ENCODE assay signal across 8 cellular contexts in genomic region chr11:71086687-71087258, GRCh38.
A peak's percentile ranks its signal among the peaks of the same experiment; 100 is the strongest.
DNase-seq lines count a peak whose midpoint lies in the region; ATAC-seq and TF ChIP-seq lines count a peak whose summit lies in the region.

No MANE protein-coding gene starts in this region.

- no peak for ATAC-seq in activated T-cell treated with anti-CD3 and anti-CD28 coated beads, Interleukin-2, amount 50 U/mL, for 4 hours
- no peak for ATAC-seq in HG02870 (IDR thresholded peaks at IDR 0.05; ENCODE audit: unreplicated experiment)
- ATAC-seq in GM19463 (IDR thresholded peaks at IDR 0.05; ENCODE audit: unreplicated experiment) = no peak

- DNase-seq in activated T-cell treated with anti-CD3 and anti-CD28 coated beads for 48 hours (ENCODE audit: low read depth) (peak; percentile 6), NCI-H2107 (lab: John Stamatoyannopoulos, UW) (peak; percentile 35), T47D (ENCODE audit: low read depth in 1 of 2, low spot score in 1 of 2) (peak; percentile 66)
- DNase-seq in activated T-cell treated with anti-CD3 and anti-CD28 coated beads, Interleukin-2, amount 50 U/mL, for 4 hours = no peak
- DNase-seq in activated CD8-positive, alpha-beta memory T cell treated with anti-CD3 and anti-CD28 coated beads for 24 hours = no peak

- no peaks in the 10 kb centered on the region for H3K9me3 Mint-ChIP-seq in activated T-cell treated with anti-CD3 and anti-CD28 coated beads, Interleukin-2, amount 50 U/mL, for 4 hours

- TF ChIP-seq RAD21 in neural cell (conservative IDR thresholded peaks at IDR 0.05) = peak; percentile 83

- in situ Hi-C loops in T47D (cut with HindIII; ENCODE audit: low pct_unique_long_range_greater_than_20kb, low sequenced_read_pairs) = no loop called here

- H4K20me1 ChIP-seq in neural cell (ENCODE audit: insufficient read depth) = no peaks in the 10 kb centered on the region

- TF ChIP-seq EP300 in neural cell (conservative IDR thresholded peaks at IDR 0.05; ENCODE audit: poor library complexity, severe bottlenecking) = no peak

- no peak overlapping the region for H3K4me3 Mint-ChIP-seq in activated T-cell treated with anti-CD3 and anti-CD28 coated beads, Interleukin-2, amount 50 U/mL, for 4 hours

- H3K9me3 ChIP-seq in neural cell (ENCODE audit: low read length) = no peaks in the 10 kb centered on the region

- no peak overlapping the region for H3K4me2 ChIP-seq in neural cell (ENCODE audit: low read length)

- no peak overlapping the region for H2AFZ ChIP-seq in neural cell (ENCODE audit: low read depth, low read length)

- H3K27me3 Mint-ChIP-seq in activated T-cell treated with anti-CD3 and anti-CD28 coated beads, Interleukin-2, amount 50 U/mL, for 4 hours (ENCODE audit: low read depth) = peaks cover 5% of the 10 kb centered on the region

- H3K9ac ChIP-seq in neural cell (ENCODE audit: low read length) = no peak overlapping the region

- H3K79me2 ChIP-seq in neural cell (replicated peaks; ENCODE audit: insufficient read depth, low read length) = no peaks in the 10 kb centered on the region

- H3K27me3 ChIP-seq in neural cell (ENCODE audit: insufficient read depth, low read depth, low read length) = no peaks in the 10 kb centered on the region

- H3K4me1 Mint-ChIP-seq in activated T-cell treated with anti-CD3 and anti-CD28 coated beads, Interleukin-2, amount 50 U/mL, for 4 hours (ENCODE audit: low read depth) = no peaks in the 10 kb centered on the region

- no peak overlapping the region for H3K4me3 ChIP-seq in neural cell (ENCODE audit: low read length)

- no peaks in the 10 kb centered on the region for H3K9me2 ChIP-seq in neural cell (ENCODE audit: insufficient read depth, low read length)

- TF ChIP-seq CTCF in neural cell (IDR thresholded peaks at IDR 0.05; ENCODE audit: poor library complexity, severe bottlenecking) = peak; percentile 84

- H3K27ac ChIP-seq in neural cell (ENCODE audit: low read length) = no peak overlapping the region

- no peaks in the 10 kb centered on the region for H3F3A ChIP-seq in neural cell (ENCODE audit: insufficient read depth, low read length, poor library complexity, severe bottlenecking)

- H3K36me3 ChIP-seq in neural cell (ENCODE audit: insufficient read depth, low read length) = no peaks in the 10 kb centered on the region

- no peaks in the 10 kb centered on the region for H3K36me3 Mint-ChIP-seq in activated T-cell treated with anti-CD3 and anti-CD28 coated beads, Interleukin-2, amount 50 U/mL, for 4 hours (ENCODE audit: insufficient read depth)

TF ChIP-seq in neural cell, 6 proteins besides CTCF, POLR2A, EP300 and RAD21:
- TF ChIP-seq POLR2AphosphoS5 (IDR thresholded peaks at IDR 0.05) = no peak
- TF ChIP-seq SMC3 (conservative IDR thresholded peaks at IDR 0.05; ENCODE audit: poor library complexity) = peak; percentile 87
- no peak for TF ChIP-seq EZH2 (IDR thresholded peaks at IDR 0.05; ENCODE audit: borderline replicate concordance, insufficient read depth, low read length, poor library complexity, severe bottlenecking)
- no peak for TF ChIP-seq MXI1 (conservative IDR thresholded peaks at IDR 0.05; ENCODE audit: poor library complexity, severe bottlenecking)
- TF ChIP-seq REST (IDR thresholded peaks at IDR 0.05; ENCODE audit: borderline replicate concordance) = no peak
- no peak for TF ChIP-seq TAF1 (IDR thresholded peaks at IDR 0.05; ENCODE audit: low read depth)

Comparison
In these comparisons a context has a peak if more than half of its experiments do, and no peak if none do; other contexts are left out.
1. DNase-seq: peak in activated T-cell treated with anti-CD3 and anti-CD28 coated beads for 48 hours (single experiment), NCI-H2107 (single experiment) and T47D (2 of 2); none in activated T-cell treated with anti-CD3 and anti-CD28 coated beads, Interleukin-2, amount 50 U/mL, for 4 hours (single experiment) and activated CD8-positive, alpha-beta memory T cell treated with anti-CD3 and anti-CD28 coated beads for 24 hours (single experiment).